In genomic region chr6:24402697-24403500, GRCh38 we compare ENCODE assay signal across 1 cellular context.
TF ChIP-seq lines count a peak whose summit lies in the region.

TSS of gene MRS2 (plus strand) at chr6:24402936. CDS start at chr6:24403047, 111 bp downstream.

TF ChIP-seq in HepG2, 621 proteins besides CTCF, POLR2A, EP300 and RAD21 (continued from another document and continues in another):
- TF ChIP-seq AHDC1 (CRISPR knock-in tag; IDR thresholded peaks at IDR 0.05; ENCODE audit: borderline replicate concordance) (peak; percentile 2; the same call in 1 of the 2 replicates), BCL6 (CRISPR knock-in tag; IDR thresholded peaks at IDR 0.05) (peak; percentile 57), ZNF703 (CRISPR knock-in tag; IDR thresholded peaks at IDR 0.05; ENCODE audit: borderline replicate concordance) (no peak; the same call in 1 of the 2 replicates), ZNF142 (CRISPR knock-in tag; IDR thresholded peaks at IDR 0.05) (peak; percentile 99), ZNF407 (CRISPR knock-in tag; IDR thresholded peaks at IDR 0.05; ENCODE audit: not compliant biosample characterization) (peak; percentile 96), SOX5 (CRISPR knock-in tag; IDR thresholded peaks at IDR 0.05; ENCODE audit: borderline replicate concordance) (no peak), ZBTB10 (CRISPR knock-in tag; IDR thresholded peaks at IDR 0.05; ENCODE audit: borderline replicate concordance) (peak; percentile 89), ZZZ3 (CRISPR knock-in tag; IDR thresholded peaks at IDR 0.05; ENCODE audit: borderline replicate concordance) (peak; percentile 96), ARNTL (CRISPR knock-in tag; IDR thresholded peaks at IDR 0.05) (peak; percentile 83), ELF1 (CRISPR knock-in tag; IDR thresholded peaks at IDR 0.05) (peak; percentile 18; the same call in 1 of the 2 replicates), MTF1 (CRISPR knock-in tag; IDR thresholded peaks at IDR 0.05) (no peak), MATR3 (CRISPR knock-in tag; IDR thresholded peaks at IDR 0.05) (no peak), MXD4 (CRISPR knock-in tag; IDR thresholded peaks at IDR 0.05) (peak; percentile 66; the same call in 1 of the 2 replicates), BRF2 (CRISPR knock-in tag; IDR thresholded peaks at IDR 0.05) (peak; percentile 90; the same call in 1 of the 2 replicates), ZBTB2 (CRISPR knock-in tag; IDR thresholded peaks at IDR 0.05; ENCODE audit: low read depth) (no peak), ZBTB3 (CRISPR knock-in tag; IDR thresholded peaks at IDR 0.05; ENCODE audit: borderline replicate concordance, low read depth) (peak; percentile 89; the same call in 1 of the 2 replicates), ZBTB7B (CRISPR knock-in tag; IDR thresholded peaks at IDR 0.05) (peak; percentile 54; the same call in 1 of the 2 replicates), KLF12 (CRISPR knock-in tag; IDR thresholded peaks at IDR 0.05; ENCODE audit: borderline replicate concordance) (no peak), REL (CRISPR knock-in tag; conservative IDR thresholded peaks at IDR 0.05) (peak; percentile 90), NCOR1 (IDR thresholded peaks at IDR 0.05; ENCODE audit: borderline replicate concordance, low read length) (peak; percentile 66; the same call in 1 of the 2 replicates), ATM (IDR thresholded peaks at IDR 0.05; ENCODE audit: borderline replicate concordance) (no peak), SMARCC2 (IDR thresholded peaks at IDR 0.05) (no peak), PHF8 (CRISPR knock-in tag; IDR thresholded peaks at IDR 0.05) (peak; percentile 100), ZFP82 (CRISPR knock-in tag; IDR thresholded peaks at IDR 0.05; ENCODE audit: borderline replicate concordance) (no peak), ZIK1 (CRISPR knock-in tag; IDR thresholded peaks at IDR 0.05; ENCODE audit: borderline replicate concordance, low read depth) (peak; percentile 83; the same call in 1 of the 2 replicates)
